Comparison of ENCODE assay signal across 10 cellular contexts in the genomic region with DNA sequence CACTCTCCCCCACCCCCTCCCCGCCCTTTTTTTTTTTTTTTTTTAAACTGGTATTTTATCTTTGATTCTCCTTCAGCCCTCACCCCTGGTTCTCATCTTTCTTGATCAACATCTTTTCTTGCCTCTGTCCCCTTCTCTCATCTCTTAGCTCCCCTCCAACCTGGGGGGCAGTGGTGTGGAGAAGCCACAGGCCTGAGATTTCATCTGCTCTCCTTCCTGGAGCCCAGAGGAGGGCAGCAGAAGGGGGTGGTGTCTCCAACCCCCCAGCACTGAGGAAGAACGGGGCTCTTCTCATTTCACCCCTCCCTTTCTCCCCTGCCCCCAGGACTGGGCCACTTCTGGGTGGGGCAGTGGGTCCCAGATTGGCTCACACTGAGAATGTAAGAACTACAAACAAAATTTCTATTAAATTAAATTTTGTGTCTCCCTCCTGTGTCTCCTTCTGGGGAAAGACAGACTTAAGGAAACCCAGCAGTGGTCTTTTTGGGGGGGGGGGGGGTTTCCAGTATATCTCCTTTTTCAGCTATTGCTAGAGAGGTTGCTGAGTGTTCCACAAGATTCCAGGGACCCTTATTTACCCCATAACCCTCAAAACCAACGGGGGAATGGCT. TPM values are rescaled to one million over a fixed set of nuclear protein-coding genes. Genes with fewer than 3 reads are reported as not detected.
DNase-seq lines count a peak whose midpoint lies in the region; ATAC-seq and TF ChIP-seq lines count a peak whose summit lies in the region.
"Had no signal": no experiment of that assay in that cellular context is flagged by ENCODE, and none has a peak within 500 bp of the region (broad histone marks: within the 10 kb centered on the region; RNA-seq: fewer than 3 reads in every experiment).

No MANE protein-coding gene starts in this region.

- TF ChIP-seq CTCF in AG04450 (IDR thresholded peaks at IDR 0.05; ENCODE audit: low read depth, low read length) (no peak), GM23338 (conservative IDR thresholded peaks at IDR 0.05; ENCODE audit: low read depth in 2 of 2) (no peak)

- H3K4me3 Mint-ChIP-seq in GM23338: no peak overlapping the region
- H3K4me3 Mint-ChIP-seq in activated naive CD8-positive, alpha-beta T cell treated with anti-CD3 and anti-CD28 coated beads for 36 hours: peak overlapping the region; percentile 68
- H3K4me3 Mint-ChIP-seq in naive thymus-derived CD4-positive, alpha-beta T cell: peak overlapping the region in 6 of 10 donors; percentile 9 to 95 (median 50)

- H3K9me2 ChIP-seq in GM23338 (ENCODE audit: insufficient read depth): no peaks in the 10 kb centered on the region

- peaks cover 68% of the 10 kb centered on the region for H3F3A ChIP-seq in GM23338 (replicated peaks; ENCODE audit: low read depth)

- H3K27ac Mint-ChIP-seq in GM23338: no peak overlapping the region
- peak overlapping the region; percentile 70 for H3K27ac Mint-ChIP-seq in activated naive CD8-positive, alpha-beta T cell treated with anti-CD3 and anti-CD28 coated beads for 36 hours
- H3K27ac Mint-ChIP-seq in naive thymus-derived CD4-positive, alpha-beta T cell: peak overlapping the region; percentile 21 to 99 (median 93)

- H3K36me3 ChIP-seq in GM23338 (ENCODE audit: insufficient read depth): peaks cover 59% of the 10 kb centered on the region
- peaks cover 33 to 75% (median 34%) of the 10 kb centered on the region in 3 experiments for H3K36me3 ChIP-seq in naive thymus-derived CD4-positive, alpha-beta T cell (ENCODE audit: control insufficient read depth in 2 of 3, insufficient read depth in 3 of 3, low read length in 3 of 3)

- ATAC-seq in GM23338 (no peak), HG02759 (IDR thresholded peaks at IDR 0.05; ENCODE audit: unreplicated experiment) (no peak)
- no peak for ATAC-seq in naive thymus-derived CD4-positive, alpha-beta T cell

- H3K4me3 ChIP-seq in AG04450 (ENCODE audit: low read depth, low read length): no peak overlapping the region
- H3K4me3 ChIP-seq in GM23338: no peak overlapping the region
- no peak overlapping the region for H3K4me3 ChIP-seq in naive thymus-derived CD4-positive, alpha-beta T cell (ENCODE audit: low read length)

- no peak overlapping the region for H2AFZ ChIP-seq in GM23338

- H4K20me1 ChIP-seq in GM23338 (replicated peaks; ENCODE audit: insufficient read depth): peaks cover 40% of the 10 kb centered on the region

- peaks cover 24% of the 10 kb centered on the region for H3K27me3 Mint-ChIP-seq in GM23338 (ENCODE audit: insufficient read depth, low read depth, poor library complexity)
- peaks cover 3% of the 10 kb centered on the region for H3K27me3 Mint-ChIP-seq in activated naive CD8-positive, alpha-beta T cell treated with anti-CD3 and anti-CD28 coated beads for 36 hours
- peaks cover 0 to 3% (median 0%) of the 10 kb centered on the region in 5 donors for H3K27me3 Mint-ChIP-seq in naive thymus-derived CD4-positive, alpha-beta T cell

- no peaks in the 10 kb centered on the region; the same call in 2 of the 3 replicates for H3K9me3 Mint-ChIP-seq in GM23338
- peaks cover 1% of the 10 kb centered on the region for H3K9me3 Mint-ChIP-seq in activated naive CD8-positive, alpha-beta T cell treated with anti-CD3 and anti-CD28 coated beads for 36 hours
- peaks cover 0 to 4% (median 0%) of the 10 kb centered on the region in 11 donors for H3K9me3 Mint-ChIP-seq in naive thymus-derived CD4-positive, alpha-beta T cell

- POLR2A ChIA-PET in AG04450 (lab: Yijun Ruan, JAX): interaction anchor here (0.6 kb wide), 1 partner anchor 12 kb away, joined by 4 read pairs; no protein-coding TSS in a partner anchor
- POLR2A ChIA-PET in naive thymus-derived CD4-positive, alpha-beta T cell (lab: Charles Lee): interaction anchor here (1.2 to 1.7 kb wide), 2 partner anchors 10 to 53 kb away, joined by 7 to 8 read pairs; partner anchors contain the start of genes FARSA and GCDH

- peaks cover 26% of the 10 kb centered on the region for H3K4me1 ChIP-seq in GM23338 (ENCODE audit: insufficient read depth)
- peaks cover 34 to 40% of the 10 kb centered on the region in 2 donors for H3K4me1 ChIP-seq in naive thymus-derived CD4-positive, alpha-beta T cell (ENCODE audit: control insufficient read depth in 2 of 2, insufficient read depth in 2 of 2, low read length in 2 of 2)

- intact Hi-C loops in naive thymus-derived CD4-positive, alpha-beta T cell (cut with micrococcal nuclease): no loop called here
- intact Hi-C loops in head of caudate nucleus (cut with DNase I): no loop called here

- CTCF ChIA-PET in AG04450 (lab: Charles Lee): no interaction called here
- CTCF ChIA-PET in naive thymus-derived CD4-positive, alpha-beta T cell (lab: Charles Lee): no interaction called here

- peaks cover 28% of the 10 kb centered on the region for H3K4me1 Mint-ChIP-seq in GM23338
- peaks cover 67% of the 10 kb centered on the region for H3K4me1 Mint-ChIP-seq in activated naive CD8-positive, alpha-beta T cell treated with anti-CD3 and anti-CD28 coated beads for 36 hours
- peaks cover 32 to 75% (median 60%) of the 10 kb centered on the region in 7 donors for H3K4me1 Mint-ChIP-seq in naive thymus-derived CD4-positive, alpha-beta T cell

- H3K27ac ChIP-seq in AG04450 (ENCODE audit: low read depth, low read length) (peak overlapping the region; percentile 21), GM23338 (ENCODE audit: low read depth) (peak overlapping the region; percentile 93)
- H3K27ac ChIP-seq in naive thymus-derived CD4-positive, alpha-beta T cell (ENCODE audit: low read depth, low read length): peak overlapping the region; percentile 86

- no peaks in the 10 kb centered on the region for H3K27me3 ChIP-seq in AG04450 (ENCODE audit: control insufficient read depth, insufficient read depth, low read length)
- no peaks in the 10 kb centered on the region for H3K27me3 ChIP-seq in GM23338 (ENCODE audit: insufficient read depth)
- H3K27me3 ChIP-seq in naive thymus-derived CD4-positive, alpha-beta T cell (ENCODE audit: control insufficient read depth in 2 of 2, insufficient read depth in 2 of 2, low read length in 2 of 2): no peaks in the 10 kb centered on the region

- no peaks in the 10 kb centered on the region; the same call in 1 of the 2 replicates for H3K9me3 ChIP-seq in AG04450 (ENCODE audit: control insufficient read depth, insufficient read depth, low read length)
- H3K9me3 ChIP-seq in naive thymus-derived CD4-positive, alpha-beta T cell (ENCODE audit: control insufficient read depth in 2 of 3, low read length in 3 of 3): no peaks in the 10 kb centered on the region

- H3K79me2 ChIP-seq in GM23338 (replicated peaks; ENCODE audit: insufficient read depth): peaks cover 43% of the 10 kb centered on the region

- H3K4me2 ChIP-seq in GM23338: no peak overlapping the region

- no peak for DNase-seq in AG04450 (ENCODE audit: low read depth, low spot score)
- DNase-seq in GM23338 (ENCODE audit: low spot score): no peak
- no peak for DNase-seq in activated naive CD8-positive, alpha-beta T cell treated with anti-CD3 and anti-CD28 coated beads for 36 hours
- DNase-seq in naive thymus-derived CD4-positive, alpha-beta T cell: no peak
- DNase-seq in activated gamma-delta T cell (lab: John Stamatoyannopoulos, UW): no peak
- DNase-seq in head of caudate nucleus: no peak
- no peak for DNase-seq in C1 segment of cervical spinal cord (lab: John Stamatoyannopoulos, UW)
- DNase-seq: dermis blood vessel endothelial cell had no signal

- H3K36me3 Mint-ChIP-seq in GM23338 (ENCODE audit: low read depth): peaks cover 88% of the 10 kb centered on the region
- H3K36me3 Mint-ChIP-seq in activated naive CD8-positive, alpha-beta T cell treated with anti-CD3 and anti-CD28 coated beads for 36 hours: peaks cover 80% of the 10 kb centered on the region
- peaks cover 7 to 49% (median 30%) of the 10 kb centered on the region in 5 donors for H3K36me3 Mint-ChIP-seq in naive thymus-derived CD4-positive, alpha-beta T cell

RNA-seq across cellular contexts. Expression of gene RAD23A, which starts 1.5 kb away (rescaled TPM):
- polyA plus RNA-seq in AG04450 (2011; rRNA removed) (36.2 and 41.4 TPM in 2 replicates), GM23338 (2016; fragmentation: Nextera tagmentation; extraction: Ambion mirVana) (121 and 127 TPM in 2 replicates)
- polyA minus RNA-seq in AG04450 (2011; rRNA and poly(A)+ RNA removed): 34.1 and 41.5 TPM in 2 replicates
- 67.0 and 69.7 TPM in 2 replicates for total RNA-seq in GM23338 (2014; rRNA removed; shearing (Covaris generic))
- total RNA-seq in activated naive CD8-positive, alpha-beta T cell treated with anti-CD3 and anti-CD28 coated beads for 36 hours: 100 to 1,000 TPM; 176 to 181 TPM
- 100 to 1,000 TPM in 2 of 5 experiments, 10 to 100 TPM in 3; 75.0 to 111 (median 96.4) TPM for total RNA-seq in naive thymus-derived CD4-positive, alpha-beta T cell
- 10 to 100 TPM; 85.5 to 87.2 TPM for polyA plus RNA-seq in naive thymus-derived CD4-positive, alpha-beta T cell

RNA-seq across cellular contexts. Expression of gene CALR, which starts 5.8 kb away (rescaled TPM):
- polyA plus RNA-seq in AG04450 (2011; rRNA removed) (1,597 and 1,650 TPM in 2 replicates), GM23338 (2016; fragmentation: Nextera tagmentation; extraction: Ambion mirVana) (1,131 and 1,182 TPM in 2 replicates)
- 1,727 and 1,897 TPM in 2 replicates for polyA minus RNA-seq in AG04450 (2011; rRNA and poly(A)+ RNA removed)
- 724 and 760 TPM in 2 replicates for total RNA-seq in GM23338 (2014; rRNA removed; shearing (Covaris generic))
- 100 to 1,000 TPM; 673 to 688 TPM for total RNA-seq in activated naive CD8-positive, alpha-beta T cell treated with anti-CD3 and anti-CD28 coated beads for 36 hours
- total RNA-seq in naive thymus-derived CD4-positive, alpha-beta T cell: 1,000 to 10,000 TPM in 1 of 5 experiments, 100 to 1,000 TPM in 4; 449 to 1,130 (median 502) TPM
- polyA plus RNA-seq in naive thymus-derived CD4-positive, alpha-beta T cell: 100 to 1,000 TPM; 142 to 155 TPM

RNA-seq across cellular contexts. Expression of gene FARSA, which starts 10.7 kb away (rescaled TPM):
- polyA plus RNA-seq in AG04450 (2011; rRNA removed) (13.5 and 23.0 TPM in 2 replicates), GM23338 (2016; fragmentation: Nextera tagmentation; extraction: Ambion mirVana) (86.4 and 86.5 TPM in 2 replicates)
- polyA minus RNA-seq in AG04450 (2011; rRNA and poly(A)+ RNA removed): 19.9 and 28.6 TPM in 2 replicates
- total RNA-seq in GM23338 (2014; rRNA removed; shearing (Covaris generic)): 74.7 and 83.5 TPM in 2 replicates
- total RNA-seq in activated naive CD8-positive, alpha-beta T cell treated with anti-CD3 and anti-CD28 coated beads for 36 hours: 100 to 1,000 TPM; 166 to 167 TPM
- 100 to 1,000 TPM in 1 of 5 experiments, 10 to 100 TPM in 4; 25.9 to 109 (median 52.6) TPM for total RNA-seq in naive thymus-derived CD4-positive, alpha-beta T cell
- 10 to 100 TPM; 58.0 to 88.3 TPM for polyA plus RNA-seq in naive thymus-derived CD4-positive, alpha-beta T cell

RNA-seq across cellular contexts. Expression of gene GADD45GIP1, which starts 12.9 kb away (rescaled TPM):
- polyA plus RNA-seq in AG04450 (2011; rRNA removed): 31.6 and 35.1 TPM in 2 replicates
- 8.0 and 9.4 TPM in 2 replicates for polyA minus RNA-seq in AG04450 (2011; rRNA and poly(A)+ RNA removed)
- total RNA-seq in GM23338 (2014; rRNA removed; shearing (Covaris generic)): 46.5 and 63.9 TPM in 2 replicates
- polyA plus RNA-seq in GM23338 (2016; fragmentation: Nextera tagmentation; extraction: Ambion mirVana): 255 and 290 TPM in 2 replicates
- 10 to 100 TPM; 37.1 to 37.8 TPM for total RNA-seq in activated naive CD8-positive, alpha-beta T cell treated with anti-CD3 and anti-CD28 coated beads for 36 hours
- total RNA-seq in naive thymus-derived CD4-positive, alpha-beta T cell: 10 to 100 TPM in 4 of 5 experiments, 1 to 10 TPM in 1; 8.5 to 17.0 (median 13.8) TPM
- polyA plus RNA-seq in naive thymus-derived CD4-positive, alpha-beta T cell: 10 to 100 TPM; 58.1 to 60.3 TPM

RNA-seq across cellular contexts. Expression of gene SYCE2, which starts 25.1 kb away (rescaled TPM):
- polyA plus RNA-seq in AG04450 (2011; rRNA removed): not detected in 2 replicates
- polyA minus RNA-seq in AG04450 (2011; rRNA and poly(A)+ RNA removed): not detected in 2 replicates
- 0.62 and 0.63 TPM in 2 replicates for total RNA-seq in GM23338 (2014; rRNA removed; shearing (Covaris generic))
- 1.9 and 2.9 TPM in 2 replicates for polyA plus RNA-seq in GM23338 (2016; fragmentation: Nextera tagmentation; extraction: Ambion mirVana)
- 1 to 10 TPM; 1.8 to 2.7 TPM for total RNA-seq in activated naive CD8-positive, alpha-beta T cell treated with anti-CD3 and anti-CD28 coated beads for 36 hours
- total RNA-seq in naive thymus-derived CD4-positive, alpha-beta T cell: 1 to 10 TPM in 3 of 5 experiments, under 1 TPM in 1, not detected in 1; 0.78 to 3.3 (median 2.3) TPM
- 1 to 10 TPM in 1 of 2 donors, not detected in 1; 1.4 TPM for polyA plus RNA-seq in naive thymus-derived CD4-positive, alpha-beta T cell
- total RNA-seq: omental fat pad had no signal

Comparison
In these comparisons a context has a peak if more than half of its experiments do, and no peak if none do; other contexts are left out.
1. H3K27ac ChIP-seq: peak in every context shown above with its lines; median percentile 93 in GM23338; 86 in naive thymus-derived CD4-positive, alpha-beta T cell; 21 in AG04450.